ENCODE assay signal across 8 cellular contexts in genomic region chr10:104350146-104350635, GRCh38. TPM values are rescaled to one million over a fixed set of nuclear protein-coding genes. Genes with fewer than 3 reads are reported as not detected.
DNase-seq lines count a peak whose midpoint lies in the region; ATAC-seq, FAIRE-seq and TF ChIP-seq lines count a peak whose summit lies in the region.

No MANE protein-coding gene starts in this region.

- TF ChIP-seq CTCF in D721Med (IDR thresholded peaks at IDR 0.05; ENCODE audit: insufficient read depth, missing control alignments) = peak; percentile 84
- peak; percentile 59 to 83 (median 65) for TF ChIP-seq CTCF in breast epithelium (IDR thresholded peaks at IDR 0.05)
- TF ChIP-seq CTCF in kidney epithelial cell (IDR thresholded peaks at IDR 0.05; ENCODE audit: insufficient read depth, low read length, poor library complexity, severe bottlenecking) = peak; percentile 56

- H3K27me3 ChIP-seq in breast epithelium (no peaks in the 10 kb centered on the region), kidney epithelial cell (ENCODE audit: control insufficient read depth, insufficient read depth, low read length) (peaks cover 2% of the 10 kb centered on the region)

- no peaks in the 10 kb centered on the region for H3K9me3 ChIP-seq in breast epithelium

- peak overlapping the region; percentile 77 to 78 for H3K27ac ChIP-seq in breast epithelium

- FAIRE-seq in D721Med (lab: Jason Lieb, UNC) (no peak), GM19239 (lab: Jason Lieb, UNC) (peak; percentile 91)

- DNase-seq in D721Med (ENCODE audit: insufficient read length, low spot score) (no peak), GM19239 (ENCODE audit: insufficient read length, low spot score) (no peak), NCI-H69 (lab: John Stamatoyannopoulos, UW) (peak; percentile 80), breast epithelium (ENCODE audit: low spot score in 2 of 2) (no peak), kidney epithelial cell (ENCODE audit: low read depth) (no peak), superior temporal gyrus (ENCODE audit: extremely low spot score) (peak; percentile 91), 8988T (no peak)

- H3K4me1 ChIP-seq in breast epithelium = no peaks in the 10 kb centered on the region

- peak; percentile 45 for ATAC-seq in HG03159 (IDR thresholded peaks at IDR 0.05; ENCODE audit: unreplicated experiment)

- peak overlapping the region in 2 of 3 donors; percentile 6 to 51 for H3K4me3 ChIP-seq in breast epithelium
- no peak overlapping the region for H3K4me3 ChIP-seq in kidney epithelial cell (ENCODE audit: low read depth, low read length)

- no peaks in the 10 kb centered on the region for H3K36me3 ChIP-seq in breast epithelium
- H3K36me3 ChIP-seq in kidney epithelial cell (ENCODE audit: control insufficient read depth, insufficient read depth, low read length) = no peaks in the 10 kb centered on the region

- intact Hi-C loops in breast epithelium (cut with DNase I; ENCODE audit: low total_unique reads) = no loop called here

- no peak for TF ChIP-seq POLR2A in breast epithelium (IDR thresholded peaks at IDR 0.05)

RNA-seq across cellular contexts. Expression of gene CFAP58, which starts 3.4 kb away (rescaled TPM):
- total RNA-seq in breast epithelium = under 1 TPM; 0.16 to 0.98 (median 0.88) TPM
- total RNA-seq in kidney epithelial cell = 0.75 TPM in 2 replicates

RNA-seq across cellular contexts. Expression of gene ITPRIP, which starts 11.9 kb away (rescaled TPM):
- total RNA-seq in breast epithelium (10 to 100 TPM; 12.0 to 35.4 (median 20.9) TPM), kidney epithelial cell (34.8 and 41.1 TPM in 2 replicates)

Comparison
In these comparisons a context has a peak if more than half of its experiments do, and no peak if none do; other contexts are left out.
1. DNase-seq: peak in NCI-H69 (single experiment) and superior temporal gyrus (single experiment); none in D721Med (single experiment), GM19239 (single experiment), breast epithelium (0 of 2), kidney epithelial cell (single experiment) and 8988T (single experiment).
2. Peak in every context shown above with its lines, with median percentiles within 50 percentile points of each other: CTCF ChIP-seq.